ENCODE assay signal across 1 cellular context in the genomic region with DNA sequence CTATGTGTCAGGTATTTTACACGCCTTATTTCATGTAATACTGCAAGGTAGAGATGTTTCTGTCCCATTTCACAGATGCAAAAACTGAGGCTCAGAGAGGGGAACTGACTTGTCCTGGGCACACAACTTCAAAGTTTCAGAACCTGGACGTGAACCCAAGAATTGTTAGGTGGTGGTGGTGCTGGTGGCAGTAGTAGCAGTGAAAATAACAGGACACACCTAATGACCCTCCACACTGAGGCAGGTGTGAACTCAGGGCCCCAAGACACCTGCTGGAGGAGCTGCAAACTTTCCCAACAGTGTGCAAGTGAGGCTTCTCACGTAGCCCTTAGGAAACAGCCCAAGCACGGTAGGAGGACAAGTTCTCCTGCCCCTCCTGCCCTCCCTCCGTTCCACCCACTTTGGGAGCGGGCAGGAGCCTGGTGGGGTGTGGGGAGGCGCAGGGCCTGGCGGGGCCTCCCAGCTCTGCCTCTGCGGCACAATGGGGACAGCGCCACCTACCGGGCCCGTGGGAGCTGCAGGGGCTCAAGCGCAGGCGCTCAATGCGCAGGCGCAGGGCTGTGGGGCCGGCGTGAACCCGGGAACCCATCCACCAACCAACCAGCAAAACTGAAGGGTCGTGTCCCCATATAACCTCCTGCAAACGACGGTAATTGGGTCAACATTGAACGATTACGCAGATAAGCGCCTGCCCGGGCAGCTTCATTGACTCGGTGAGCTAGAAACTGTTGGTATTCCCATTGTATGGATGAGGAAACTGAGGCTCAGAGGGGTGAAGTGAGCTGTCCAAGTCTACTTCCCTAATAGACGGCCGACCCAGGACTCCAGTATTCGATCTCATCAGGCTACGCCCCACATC.
TF ChIP-seq lines count a peak whose summit lies in the region.

No MANE protein-coding gene starts in this region.

TF ChIP-seq in K562, 482 proteins besides CTCF, POLR2A, EP300 and RAD21 (continued from another document and continues in another):
- TF ChIP-seq, protein P1, sequence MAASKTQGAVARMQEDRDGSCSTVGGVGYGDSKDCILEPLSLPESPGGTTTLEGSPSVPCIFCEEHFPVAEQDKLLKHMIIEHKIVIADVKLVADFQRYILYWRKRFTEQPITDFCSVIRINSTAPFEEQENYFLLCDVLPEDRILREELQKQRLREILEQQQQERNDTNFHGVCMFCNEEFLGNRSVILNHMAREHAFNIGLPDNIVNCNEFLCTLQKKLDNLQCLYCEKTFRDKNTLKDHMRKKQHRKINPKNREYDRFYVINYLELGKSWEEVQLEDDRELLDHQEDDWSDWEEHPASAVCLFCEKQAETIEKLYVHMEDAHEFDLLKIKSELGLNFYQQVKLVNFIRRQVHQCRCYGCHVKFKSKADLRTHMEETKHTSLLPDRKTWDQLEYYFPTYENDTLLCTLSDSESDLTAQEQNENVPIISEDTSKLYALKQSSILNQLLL (CRISPR knock-in tag; IDR thresholded peaks at IDR 0.05; ENCODE audit: borderline replicate concordance): no peak
- no peak for TF ChIP-seq MYC (IDR thresholded peaks at IDR 0.05; ENCODE audit: low read depth, low read length)
- no peak for TF ChIP-seq MYC (CRISPR knock-in tag; IDR thresholded peaks at IDR 0.05; ENCODE audit: borderline replicate concordance, low read depth)
- TF ChIP-seq MAFK (IDR thresholded peaks at IDR 0.05; ENCODE audit: low read length): no peak
- TF ChIP-seq, protein P2, sequence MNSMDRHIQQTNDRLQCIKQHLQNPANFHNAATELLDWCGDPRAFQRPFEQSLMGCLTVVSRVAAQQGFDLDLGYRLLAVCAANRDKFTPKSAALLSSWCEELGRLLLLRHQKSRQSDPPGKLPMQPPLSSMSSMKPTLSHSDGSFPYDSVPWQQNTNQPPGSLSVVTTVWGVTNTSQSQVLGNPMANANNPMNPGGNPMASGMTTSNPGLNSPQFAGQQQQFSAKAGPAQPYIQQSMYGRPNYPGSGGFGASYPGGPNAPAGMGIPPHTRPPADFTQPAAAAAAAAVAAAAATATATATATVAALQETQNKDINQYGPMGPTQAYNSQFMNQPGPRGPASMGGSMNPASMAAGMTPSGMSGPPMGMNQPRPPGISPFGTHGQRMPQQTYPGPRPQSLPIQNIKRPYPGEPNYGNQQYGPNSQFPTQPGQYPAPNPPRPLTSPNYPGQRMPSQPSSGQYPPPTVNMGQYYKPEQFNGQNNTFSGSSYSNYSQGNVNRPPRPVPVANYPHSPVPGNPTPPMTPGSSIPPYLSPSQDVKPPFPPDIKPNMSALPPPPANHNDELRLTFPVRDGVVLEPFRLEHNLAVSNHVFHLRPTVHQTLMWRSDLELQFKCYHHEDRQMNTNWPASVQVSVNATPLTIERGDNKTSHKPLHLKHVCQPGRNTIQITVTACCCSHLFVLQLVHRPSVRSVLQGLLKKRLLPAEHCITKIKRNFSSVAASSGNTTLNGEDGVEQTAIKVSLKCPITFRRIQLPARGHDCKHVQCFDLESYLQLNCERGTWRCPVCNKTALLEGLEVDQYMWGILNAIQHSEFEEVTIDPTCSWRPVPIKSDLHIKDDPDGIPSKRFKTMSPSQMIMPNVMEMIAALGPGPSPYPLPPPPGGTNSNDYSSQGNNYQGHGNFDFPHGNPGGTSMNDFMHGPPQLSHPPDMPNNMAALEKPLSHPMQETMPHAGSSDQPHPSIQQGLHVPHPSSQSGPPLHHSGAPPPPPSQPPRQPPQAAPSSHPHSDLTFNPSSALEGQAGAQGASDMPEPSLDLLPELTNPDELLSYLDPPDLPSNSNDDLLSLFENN (IDR thresholded peaks at IDR 0.05; ENCODE audit: low read depth in 2 of 2, low read length in 2 of 2): 0 out of 4 replicates have a peak, but pooled peaks of 1 of the 2 experiments have one; percentile 5
- TF ChIP-seq CCAR2 (IDR thresholded peaks at IDR 0.05; ENCODE audit: low read depth, low read length): no peak
- no peak for TF ChIP-seq ZNF133 (CRISPR knock-in tag; IDR thresholded peaks at IDR 0.05)
- TF ChIP-seq, protein P3, sequence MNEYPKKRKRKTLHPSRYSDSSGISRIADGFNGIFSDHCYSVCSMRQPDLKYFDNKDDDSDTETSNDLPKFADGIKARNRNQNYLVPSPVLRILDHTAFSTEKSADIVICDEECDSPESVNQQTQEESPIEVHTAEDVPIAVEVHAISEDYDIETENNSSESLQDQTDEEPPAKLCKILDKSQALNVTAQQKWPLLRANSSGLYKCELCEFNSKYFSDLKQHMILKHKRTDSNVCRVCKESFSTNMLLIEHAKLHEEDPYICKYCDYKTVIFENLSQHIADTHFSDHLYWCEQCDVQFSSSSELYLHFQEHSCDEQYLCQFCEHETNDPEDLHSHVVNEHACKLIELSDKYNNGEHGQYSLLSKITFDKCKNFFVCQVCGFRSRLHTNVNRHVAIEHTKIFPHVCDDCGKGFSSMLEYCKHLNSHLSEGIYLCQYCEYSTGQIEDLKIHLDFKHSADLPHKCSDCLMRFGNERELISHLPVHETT (CRISPR knock-in tag; conservative IDR thresholded peaks at IDR 0.05 in 1 of 2, IDR thresholded peaks at IDR 0.05 in 1 of 2): no peak
- no peak for TF ChIP-seq NFE2L1 (tag; IDR thresholded peaks at IDR 0.05; ENCODE audit: borderline replicate concordance, low read depth)
- TF ChIP-seq OTX1 (CRISPR knock-in tag; IDR thresholded peaks at IDR 0.05): no peak
- peak; percentile 6; the same call in 1 of the 2 replicates for TF ChIP-seq TCF3 (CRISPR knock-in tag; IDR thresholded peaks at IDR 0.05)
- no peak for TF ChIP-seq JUN (IDR thresholded peaks at IDR 0.05; ENCODE audit: borderline replicate concordance, low read depth, low read length)
- TF ChIP-seq JUN (CRISPR knock-in tag; IDR thresholded peaks at IDR 0.05; ENCODE audit: borderline replicate concordance): 0 out of 2 replicates have a peak, but pooled peaks have one; percentile 25
- TF ChIP-seq RFX5 (IDR thresholded peaks at IDR 0.05; ENCODE audit: low read depth, low read length): no peak
- no peak for TF ChIP-seq HEY1 (CRISPR knock-in tag; IDR thresholded peaks at IDR 0.05; ENCODE audit: borderline replicate concordance)
- TF ChIP-seq CXXC5 (CRISPR knock-in tag; IDR thresholded peaks at IDR 0.05): peak; percentile 18; the same call in 1 of the 2 replicates
- no peak for TF ChIP-seq RAD51 (IDR thresholded peaks at IDR 0.05; ENCODE audit: borderline replicate concordance, low read depth)
- TF ChIP-seq, protein P4, sequence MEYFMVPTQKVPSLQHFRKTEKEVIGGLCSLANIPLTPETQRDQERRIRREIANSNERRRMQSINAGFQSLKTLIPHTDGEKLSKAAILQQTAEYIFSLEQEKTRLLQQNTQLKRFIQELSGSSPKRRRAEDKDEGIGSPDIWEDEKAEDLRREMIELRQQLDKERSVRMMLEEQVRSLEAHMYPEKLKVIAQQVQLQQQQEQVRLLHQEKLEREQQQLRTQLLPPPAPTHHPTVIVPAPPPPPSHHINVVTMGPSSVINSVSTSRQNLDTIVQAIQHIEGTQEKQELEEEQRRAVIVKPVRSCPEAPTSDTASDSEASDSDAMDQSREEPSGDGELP (CRISPR knock-in tag; IDR thresholded peaks at IDR 0.05; ENCODE audit: borderline replicate concordance): peak; percentile 71; the same call in 1 of the 2 replicates
- no peak for TF ChIP-seq PTTG1 (tag; IDR thresholded peaks at IDR 0.05; ENCODE audit: low read depth)
- TF ChIP-seq, protein P5, sequence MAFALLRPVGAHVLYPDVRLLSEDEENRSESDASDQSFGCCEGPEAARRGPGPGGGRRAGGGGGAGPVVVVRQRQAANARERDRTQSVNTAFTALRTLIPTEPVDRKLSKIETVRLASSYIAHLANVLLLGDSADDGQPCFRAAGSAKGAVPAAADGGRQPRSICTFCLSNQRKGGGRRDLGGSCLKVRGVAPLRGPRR (CRISPR knock-in tag; IDR thresholded peaks at IDR 0.05): no peak
- no peak for TF ChIP-seq WHSC1 (IDR thresholded peaks at IDR 0.05; ENCODE audit: low read length)
- TF ChIP-seq RBM34 (IDR thresholded peaks at IDR 0.05; ENCODE audit: borderline replicate concordance, insufficient read depth, low read length): no peak
- TF ChIP-seq, protein P6, sequence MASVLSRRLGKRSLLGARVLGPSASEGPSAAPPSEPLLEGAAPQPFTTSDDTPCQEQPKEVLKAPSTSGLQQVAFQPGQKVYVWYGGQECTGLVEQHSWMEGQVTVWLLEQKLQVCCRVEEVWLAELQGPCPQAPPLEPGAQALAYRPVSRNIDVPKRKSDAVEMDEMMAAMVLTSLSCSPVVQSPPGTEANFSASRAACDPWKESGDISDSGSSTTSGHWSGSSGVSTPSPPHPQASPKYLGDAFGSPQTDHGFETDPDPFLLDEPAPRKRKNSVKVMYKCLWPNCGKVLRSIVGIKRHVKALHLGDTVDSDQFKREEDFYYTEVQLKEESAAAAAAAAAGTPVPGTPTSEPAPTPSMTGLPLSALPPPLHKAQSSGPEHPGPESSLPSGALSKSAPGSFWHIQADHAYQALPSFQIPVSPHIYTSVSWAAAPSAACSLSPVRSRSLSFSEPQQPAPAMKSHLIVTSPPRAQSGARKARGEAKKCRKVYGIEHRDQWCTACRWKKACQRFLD (CRISPR knock-in tag; IDR thresholded peaks at IDR 0.05): no peak
- no peak for TF ChIP-seq ZFP36 (IDR thresholded peaks at IDR 0.05; ENCODE audit: low read depth, low read length, partially characterized antibody)
- TF ChIP-seq, protein P7, sequence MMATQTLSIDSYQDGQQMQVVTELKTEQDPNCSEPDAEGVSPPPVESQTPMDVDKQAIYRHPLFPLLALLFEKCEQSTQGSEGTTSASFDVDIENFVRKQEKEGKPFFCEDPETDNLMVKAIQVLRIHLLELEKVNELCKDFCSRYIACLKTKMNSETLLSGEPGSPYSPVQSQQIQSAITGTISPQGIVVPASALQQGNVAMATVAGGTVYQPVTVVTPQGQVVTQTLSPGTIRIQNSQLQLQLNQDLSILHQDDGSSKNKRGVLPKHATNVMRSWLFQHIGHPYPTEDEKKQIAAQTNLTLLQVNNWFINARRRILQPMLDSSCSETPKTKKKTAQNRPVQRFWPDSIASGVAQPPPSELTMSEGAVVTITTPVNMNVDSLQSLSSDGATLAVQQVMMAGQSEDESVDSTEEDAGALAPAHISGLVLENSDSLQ (IDR thresholded peaks at IDR 0.05): no peak
- no peak for TF ChIP-seq SREBF1 (IDR thresholded peaks at IDR 0.05; ENCODE audit: borderline replicate concordance, low read depth, low read length)
- TF ChIP-seq ZNF76 (CRISPR knock-in tag; IDR thresholded peaks at IDR 0.05; ENCODE audit: borderline replicate concordance): no peak
- TF ChIP-seq BRD9 (IDR thresholded peaks at IDR 0.05; ENCODE audit: low read depth, partially characterized antibody): no peak
- no peak for TF ChIP-seq TRIM24 (IDR thresholded peaks at IDR 0.05)
- TF ChIP-seq MEIS2 (IDR thresholded peaks at IDR 0.05; ENCODE audit: partially characterized antibody): peak; percentile 81
- TF ChIP-seq RNF2 (IDR thresholded peaks at IDR 0.05): no peak
- TF ChIP-seq, protein P8, sequence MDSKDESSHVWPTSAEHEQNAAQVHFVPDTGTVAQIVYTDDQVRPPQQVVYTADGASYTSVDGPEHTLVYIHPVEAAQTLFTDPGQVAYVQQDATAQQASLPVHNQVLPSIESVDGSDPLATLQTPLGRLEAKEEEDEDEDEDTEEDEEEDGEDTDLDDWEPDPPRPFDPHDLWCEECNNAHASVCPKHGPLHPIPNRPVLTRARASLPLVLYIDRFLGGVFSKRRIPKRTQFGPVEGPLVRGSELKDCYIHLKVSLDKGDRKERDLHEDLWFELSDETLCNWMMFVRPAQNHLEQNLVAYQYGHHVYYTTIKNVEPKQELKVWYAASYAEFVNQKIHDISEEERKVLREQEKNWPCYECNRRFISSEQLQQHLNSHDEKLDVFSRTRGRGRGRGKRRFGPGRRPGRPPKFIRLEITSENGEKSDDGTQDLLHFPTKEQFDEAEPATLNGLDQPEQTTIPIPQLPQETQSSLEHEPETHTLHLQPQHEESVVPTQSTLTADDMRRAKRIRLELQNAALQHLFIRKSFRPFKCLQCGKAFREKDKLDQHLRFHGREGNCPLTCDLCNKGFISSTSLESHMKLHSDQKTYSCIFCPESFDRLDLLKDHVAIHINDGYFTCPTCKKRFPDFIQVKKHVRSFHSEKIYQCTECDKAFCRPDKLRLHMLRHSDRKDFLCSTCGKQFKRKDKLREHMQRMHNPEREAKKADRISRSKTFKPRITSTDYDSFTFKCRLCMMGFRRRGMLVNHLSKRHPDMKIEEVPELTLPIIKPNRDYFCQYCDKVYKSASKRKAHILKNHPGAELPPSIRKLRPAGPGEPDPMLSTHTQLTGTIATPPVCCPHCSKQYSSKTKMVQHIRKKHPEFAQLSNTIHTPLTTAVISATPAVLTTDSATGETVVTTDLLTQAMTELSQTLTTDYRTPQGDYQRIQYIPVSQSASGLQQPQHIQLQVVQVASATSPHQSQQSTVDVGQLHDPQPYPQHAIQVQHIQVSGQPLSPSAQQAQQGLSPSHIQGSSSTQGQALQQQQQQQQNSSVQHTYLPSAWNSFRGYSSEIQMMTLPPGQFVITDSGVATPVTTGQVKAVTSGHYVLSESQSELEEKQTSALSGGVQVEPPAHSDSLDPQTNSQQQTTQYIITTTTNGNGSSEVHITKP (IDR thresholded peaks at IDR 0.05; ENCODE audit: partially characterized antibody): no peak
- no peak for TF ChIP-seq ETV1 (tag; conservative IDR thresholded peaks at IDR 0.05; ENCODE audit: low read depth)
- TF ChIP-seq BRCA1 (IDR thresholded peaks at IDR 0.05): no peak
- TF ChIP-seq BRCA1 (CRISPR knock-in tag; IDR thresholded peaks at IDR 0.05): no peak
- TF ChIP-seq, protein P9, sequence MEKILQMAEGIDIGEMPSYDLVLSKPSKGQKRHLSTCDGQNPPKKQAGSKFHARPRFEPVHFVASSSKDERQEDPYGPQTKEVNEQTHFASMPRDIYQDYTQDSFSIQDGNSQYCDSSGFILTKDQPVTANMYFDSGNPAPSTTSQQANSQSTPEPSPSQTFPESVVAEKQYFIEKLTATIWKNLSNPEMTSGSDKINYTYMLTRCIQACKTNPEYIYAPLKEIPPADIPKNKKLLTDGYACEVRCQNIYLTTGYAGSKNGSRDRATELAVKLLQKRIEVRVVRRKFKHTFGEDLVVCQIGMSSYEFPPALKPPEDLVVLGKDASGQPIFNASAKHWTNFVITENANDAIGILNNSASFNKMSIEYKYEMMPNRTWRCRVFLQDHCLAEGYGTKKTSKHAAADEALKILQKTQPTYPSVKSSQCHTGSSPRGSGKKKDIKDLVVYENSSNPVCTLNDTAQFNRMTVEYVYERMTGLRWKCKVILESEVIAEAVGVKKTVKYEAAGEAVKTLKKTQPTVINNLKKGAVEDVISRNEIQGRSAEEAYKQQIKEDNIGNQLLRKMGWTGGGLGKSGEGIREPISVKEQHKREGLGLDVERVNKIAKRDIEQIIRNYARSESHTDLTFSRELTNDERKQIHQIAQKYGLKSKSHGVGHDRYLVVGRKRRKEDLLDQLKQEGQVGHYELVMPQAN (IDR thresholded peaks at IDR 0.05; ENCODE audit: borderline replicate concordance): 0 out of 2 replicates have a peak, but pooled peaks have one; percentile 31
- TF ChIP-seq SNIP1 (IDR thresholded peaks at IDR 0.05; ENCODE audit: low read depth): no peak
- TF ChIP-seq, protein P10, sequence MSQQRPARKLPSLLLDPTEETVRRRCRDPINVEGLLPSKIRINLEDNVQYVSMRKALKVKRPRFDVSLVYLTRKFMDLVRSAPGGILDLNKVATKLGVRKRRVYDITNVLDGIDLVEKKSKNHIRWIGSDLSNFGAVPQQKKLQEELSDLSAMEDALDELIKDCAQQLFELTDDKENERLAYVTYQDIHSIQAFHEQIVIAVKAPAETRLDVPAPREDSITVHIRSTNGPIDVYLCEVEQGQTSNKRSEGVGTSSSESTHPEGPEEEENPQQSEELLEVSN (IDR thresholded peaks at IDR 0.05; ENCODE audit: borderline replicate concordance in 1 of 2, extremely low read depth in 1 of 2, insufficient read depth in 1 of 2, insufficient read length in 1 of 2, low read depth in 1 of 2, low read length in 1 of 2, poor library complexity in 1 of 2, severe bottlenecking in 1 of 2): no peak
- TF ChIP-seq KDM1A (IDR thresholded peaks at IDR 0.05): peak; percentile 90 to 94
